Comparison of ENCODE assay signal across 1 cellular context in genomic region chr12:105317453-105317852, GRCh38.
TF ChIP-seq lines count a peak whose summit lies in the region.

No MANE protein-coding gene starts in this region.

TF ChIP-seq in endothelial cell of umbilical vein, 7 proteins besides CTCF, POLR2A, EP300 and RAD21 (continued from another document):
- TF ChIP-seq JUN (IDR thresholded peaks at IDR 0.05; ENCODE audit: borderline replicate concordance, insufficient read depth, insufficient read length, low read depth) = no peak
- no peak for TF ChIP-seq GATA2 (IDR thresholded peaks at IDR 0.05; ENCODE audit: insufficient read depth, insufficient read length, low read depth, low read length)
- no peak for TF ChIP-seq FOS (IDR thresholded peaks at IDR 0.05; ENCODE audit: borderline replicate concordance, insufficient read depth, low read length)
